ENCODE assay signal across 14 cellular contexts in the genomic region with DNA sequence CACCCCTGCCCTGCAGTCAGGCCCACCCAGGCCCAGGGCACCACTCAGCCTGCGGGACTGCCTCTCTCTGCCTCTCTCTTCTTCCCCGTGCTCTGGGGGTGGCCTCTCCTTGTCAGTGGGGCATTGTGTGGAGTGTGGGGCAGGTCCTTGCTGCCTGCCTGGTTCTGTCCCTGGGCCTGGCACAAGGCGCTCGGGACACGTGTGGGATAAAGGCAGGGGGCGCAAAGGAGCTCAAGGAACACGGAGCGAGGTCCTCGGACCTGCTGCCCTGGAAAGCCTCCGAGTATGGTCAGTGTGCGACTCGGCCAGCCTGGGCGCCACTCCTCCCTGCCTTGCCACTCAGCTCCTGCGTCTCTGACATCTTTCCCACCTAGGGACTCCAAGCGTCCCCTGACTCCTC.
"Had no signal": no experiment of that assay in that cellular context is flagged by ENCODE, and none has a peak within 500 bp of the region (broad histone marks: within the 10 kb centered on the region; RNA-seq: fewer than 3 reads in every experiment).

No MANE protein-coding gene starts in this region.

- DNase-seq: activated effector memory CD4-positive, alpha-beta T cell treated with anti-CD3 and anti-CD28 coated beads, Interleukin-2, amount 50 U/mL, for 16 hours; activated naive CD8-positive, alpha-beta T cell treated with anti-CD3 and anti-CD28 coated beads for 36 hours; activated T-cell treated with anti-CD3 and anti-CD28 coated beads, Interleukin-2, amount 50 U/mL, for 24 hours; foreskin melanocyte; mesendoderm; stimulated activated CD4-positive, alpha-beta T cell treated with anti-CD3 and anti-CD28 coated beads, Interleukin-12 subunit alpha, Interleukin-12 subunit beta, amount 100 ng/mL, for 4 hours; stimulated activated naive CD4-positive, alpha-beta T cell; upper lobe of right lung had no signal

- H3K4me3 ChIP-seq: breast epithelium, heart left ventricle, left lung, right lobe of liver, suprapubic skin, upper lobe of right lung had no signal

- H3K27me3 ChIP-seq: breast epithelium, heart left ventricle, left lung, right lobe of liver, suprapubic skin, upper lobe of right lung had no signal

- H3K27me3 Mint-ChIP-seq: activated naive CD8-positive, alpha-beta T cell treated with anti-CD3 and anti-CD28 coated beads for 36 hours; activated T-cell treated with anti-CD3 and anti-CD28 coated beads, Interleukin-2, amount 50 U/mL, for 24 hours had no signal

- H3K27ac Mint-ChIP-seq: activated naive CD8-positive, alpha-beta T cell treated with anti-CD3 and anti-CD28 coated beads for 36 hours; activated T-cell treated with anti-CD3 and anti-CD28 coated beads, Interleukin-2, amount 50 U/mL, for 24 hours had no signal

- H3K27ac ChIP-seq: breast epithelium, left lung, right lobe of liver, suprapubic skin, upper lobe of right lung had no signal

- ATAC-seq: activated CD4-positive, CD25-positive, alpha-beta regulatory T cell treated with anti-CD3 and anti-CD28 coated beads, Interleukin-2, amount 50 U/mL, for 24 hours; left lung; upper lobe of right lung had no signal

- H3K9me3 ChIP-seq: breast epithelium, heart left ventricle, left lung, right lobe of liver, suprapubic skin, upper lobe of right lung had no signal

- H3K4me1 ChIP-seq: breast epithelium, left lung, right lobe of liver, suprapubic skin, upper lobe of right lung had no signal

- H3K4me1 Mint-ChIP-seq: activated naive CD8-positive, alpha-beta T cell treated with anti-CD3 and anti-CD28 coated beads for 36 hours had no signal

- H3K4me3 Mint-ChIP-seq: activated naive CD8-positive, alpha-beta T cell treated with anti-CD3 and anti-CD28 coated beads for 36 hours; activated T-cell treated with anti-CD3 and anti-CD28 coated beads, Interleukin-2, amount 50 U/mL, for 24 hours had no signal

- H3K9me3 Mint-ChIP-seq: activated naive CD8-positive, alpha-beta T cell treated with anti-CD3 and anti-CD28 coated beads for 36 hours; activated T-cell treated with anti-CD3 and anti-CD28 coated beads, Interleukin-2, amount 50 U/mL, for 24 hours had no signal
